In the genomic region with DNA sequence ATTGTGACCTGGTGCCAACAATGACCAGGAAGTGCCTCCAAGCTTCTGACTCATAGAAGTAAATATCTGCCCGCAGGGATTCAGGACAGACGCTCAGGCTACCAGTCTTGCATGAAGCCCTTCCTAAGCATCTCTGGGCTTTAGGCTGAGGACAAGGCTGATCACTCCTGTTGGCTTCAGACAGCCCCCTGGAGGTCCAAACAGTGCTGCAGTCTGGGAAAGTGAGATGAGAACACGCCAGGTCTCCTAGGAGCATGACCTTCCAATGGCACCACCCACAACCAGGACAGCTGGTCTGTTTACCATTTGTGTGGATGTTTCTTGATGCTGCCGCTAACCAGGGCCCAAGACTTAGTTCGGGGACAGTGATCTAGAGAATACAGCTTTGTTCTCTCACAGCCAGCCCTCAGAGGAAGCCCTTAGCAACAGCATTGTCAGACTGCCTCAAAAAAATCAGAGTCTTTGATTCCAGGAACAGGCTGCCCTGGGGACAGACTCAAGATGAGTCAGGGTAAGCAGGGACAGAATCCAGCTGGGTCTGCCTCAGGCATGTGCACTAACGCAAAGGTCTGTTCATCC, we compare ENCODE assay signal across 10 cellular contexts.
DNase-seq lines count a peak whose midpoint lies in the region; ATAC-seq, FAIRE-seq and TF ChIP-seq lines count a peak whose summit lies in the region.
"Had no signal": no experiment of that assay in that cellular context is flagged by ENCODE, and none has a peak within 500 bp of the region (broad histone marks: within the 10 kb centered on the region; RNA-seq: fewer than 3 reads in every experiment).

No MANE protein-coding gene starts in this region.

- DNase-seq in GM04504 (ENCODE audit: low read depth) (peak; percentile 7), SW480 (ENCODE audit: low spot score) (peak; percentile 8), heart left ventricle (peak in 3 of 5 donors; percentile 52 to 73 (median 56)), small intestine (peak; percentile 22), NAMALWA (ENCODE audit: low spot score) (no peak)
- DNase-seq in activated effector memory CD4-positive, alpha-beta T cell treated with Interleukin-2 at 50 U/mL for 16 hours, result no peak
- DNase-seq in effector memory CD4-positive, alpha-beta T cell, result no peak
- DNase-seq: right lobe of liver had no signal

- TF ChIP-seq POLR2A in heart left ventricle (IDR thresholded peaks at IDR 0.05), result no peak

- TF ChIP-seq CTCF in heart left ventricle (IDR thresholded peaks at IDR 0.05), result peak in 1 of 12 donors; percentile 19

- H3K9me3 ChIP-seq in heart left ventricle (peaks cover 0 to 16% (median 0%) of the 10 kb centered on the region in 12 donors), small intestine (ENCODE audit: control insufficient read depth, low read depth) (no peaks in the 10 kb centered on the region)
- no peaks in the 10 kb centered on the region for H3K9me3 ChIP-seq in effector memory CD4-positive, alpha-beta T cell (ENCODE audit: control insufficient read depth, low read length)
- H3K9me3 ChIP-seq: right lobe of liver had no signal

- no peak overlapping the region for H3K4me3 ChIP-seq in heart left ventricle
- H3K4me3 ChIP-seq in small intestine (ENCODE audit: low read depth in 1 of 2, low read length in 2 of 2), result no peak overlapping the region
- H3K4me3 ChIP-seq in effector memory CD4-positive, alpha-beta T cell (ENCODE audit: insufficient read depth, low read depth, low read length, poor library complexity, severe bottlenecking), result no peak overlapping the region
- H3K4me3 ChIP-seq: right lobe of liver had no signal

- H3K4me1 ChIP-seq in heart left ventricle, result peaks cover 0 to 7% (median 0%) of the 10 kb centered on the region in 12 donors
- no peaks in the 10 kb centered on the region for H3K4me1 ChIP-seq in small intestine (ENCODE audit: control insufficient read depth in 2 of 2, insufficient read depth in 1 of 2, low read depth in 1 of 2, low read length in 1 of 2)
- H3K4me1 ChIP-seq in effector memory CD4-positive, alpha-beta T cell (ENCODE audit: control insufficient read depth, insufficient read depth, low read length, poor library complexity, severe bottlenecking), result no peaks in the 10 kb centered on the region
- H3K4me1 ChIP-seq: right lobe of liver had no signal

- intact Hi-C loops in heart left ventricle (cut with DNase I), result loop anchor here in 5 of 10 donors (1.0 to 5.0 kb wide), 3 partner anchors 45 to 49 kb away; no protein-coding TSS in a partner anchor

- H3K36me3 ChIP-seq in heart left ventricle, result no peaks in the 10 kb centered on the region
- no peaks in the 10 kb centered on the region for H3K36me3 ChIP-seq in small intestine (ENCODE audit: control insufficient read depth in 2 of 2, insufficient read depth in 2 of 2, low read length in 2 of 2)
- no peaks in the 10 kb centered on the region for H3K36me3 ChIP-seq in effector memory CD4-positive, alpha-beta T cell (ENCODE audit: control insufficient read depth, insufficient read depth, low read length)
- H3K36me3 ChIP-seq: right lobe of liver had no signal

- ATAC-seq in heart left ventricle (peak; percentile 66 to 91 (median 84)), HG03135 (IDR thresholded peaks at IDR 0.05; ENCODE audit: unreplicated experiment) (no peak)

- FAIRE-seq in small intestine (lab: Jason Lieb, UNC), result no peak
- FAIRE-seq: endothelial cell of umbilical vein had no signal

- 41 to 62% (median 46%) methylated on average over 5 to 6 of the region's 6 CpGs for whole genome bisulfite sequencing in heart left ventricle, 4 donors
- 48 to 66% (median 52%) methylated on average over 6 of the region's 6 CpGs for WGBS in small intestine, 3 donors

- H3K27ac ChIP-seq in heart left ventricle (peak overlapping the region in 9 of 12 donors; percentile 14 to 57 (median 44)), small intestine (ENCODE audit: low read depth in 1 of 2, low read length in 1 of 2) (no peak overlapping the region)
- H3K27ac ChIP-seq in effector memory CD4-positive, alpha-beta T cell (ENCODE audit: insufficient read depth, low read length, poor library complexity, severe bottlenecking), result no peak overlapping the region
- H3K27ac ChIP-seq: right lobe of liver had no signal

- H3K27me3 ChIP-seq in heart left ventricle, result peaks cover 0 to 14% (median 0%) of the 10 kb centered on the region in 9 donors
- no peaks in the 10 kb centered on the region for H3K27me3 ChIP-seq in small intestine (ENCODE audit: control insufficient read depth in 2 of 2, insufficient read depth in 2 of 2, low read length in 2 of 2)
- H3K27me3 ChIP-seq in effector memory CD4-positive, alpha-beta T cell (replicated peaks; ENCODE audit: control insufficient read depth, insufficient read depth, low read length, poor library complexity, severe bottlenecking), result no peaks in the 10 kb centered on the region
- H3K27me3 ChIP-seq: right lobe of liver had no signal

Comparison
In these comparisons a context has a peak if more than half of its experiments do, and no peak if none do; other contexts are left out.
1. DNase-seq: peak in GM04504 (single experiment), SW480 (single experiment), heart left ventricle (3 of 5) and small intestine (single experiment); none in activated effector memory CD4-positive, alpha-beta T cell treated with Interleukin-2 at 50 U/mL for 16 hours (single experiment), NAMALWA (single experiment) and effector memory CD4-positive, alpha-beta T cell (0 of 3).
2. H3K27ac ChIP-seq: peak in heart left ventricle (9 of 12); none in small intestine (0 of 2) and effector memory CD4-positive, alpha-beta T cell (single experiment).